Comparison of ENCODE assay signal across 1 cellular context in genomic region chr1:231626535-231626950, GRCh38.
TF ChIP-seq lines count a peak whose summit lies in the region.

DISC1 (plus strand) TSS chr1:231626790; CDS start chr1:231626868, 78 bp downstream.

TF ChIP-seq in HepG2, 621 proteins besides CTCF, POLR2A, EP300 and RAD21 (continued from another document and continues in another):
- TF ChIP-seq FOXP4 (CRISPR knock-in tag; IDR thresholded peaks at IDR 0.05) (peak; percentile 78), HMG20B (CRISPR knock-in tag; conservative IDR thresholded peaks at IDR 0.05) (no peak), ZNF567 (CRISPR knock-in tag; IDR thresholded peaks at IDR 0.05; ENCODE audit: borderline replicate concordance) (no peak), NR3C1 (CRISPR knock-in tag; IDR thresholded peaks at IDR 0.05) (no peak), BCL6 (CRISPR knock-in tag; IDR thresholded peaks at IDR 0.05) (peak; percentile 27; the same call in 1 of the 2 replicates), MXD1 (CRISPR knock-in tag; IDR thresholded peaks at IDR 0.05) (no peak), ARID5B (CRISPR knock-in tag; IDR thresholded peaks at IDR 0.05) (peak; percentile 81), DPF2 (CRISPR knock-in tag; IDR thresholded peaks at IDR 0.05; ENCODE audit: borderline replicate concordance, low read depth) (no peak), ZNF674 (CRISPR knock-in tag; IDR thresholded peaks at IDR 0.05; ENCODE audit: low read depth) (no peak), TERF1 (CRISPR knock-in tag; IDR thresholded peaks at IDR 0.05) (no peak), RBAK (CRISPR knock-in tag; IDR thresholded peaks at IDR 0.05) (no peak), TEF (CRISPR knock-in tag; IDR thresholded peaks at IDR 0.05) (no peak), THAP11 (CRISPR knock-in tag; IDR thresholded peaks at IDR 0.05) (peak; percentile 60; the same call in 1 of the 2 replicates), TFDP2 (CRISPR knock-in tag; IDR thresholded peaks at IDR 0.05) (peak; percentile 79), ZNF724P (CRISPR knock-in tag; IDR thresholded peaks at IDR 0.05; ENCODE audit: borderline replicate concordance) (no peak), KLF9 (CRISPR knock-in tag; IDR thresholded peaks at IDR 0.05; ENCODE audit: low read depth) (no peak), KLF16 (CRISPR knock-in tag; IDR thresholded peaks at IDR 0.05) (peak in 1 of 2 experiments; percentile 67; a peak in 2 of 4 replicates), GMEB1 (CRISPR knock-in tag; IDR thresholded peaks at IDR 0.05; ENCODE audit: borderline replicate concordance) (peak; percentile 73; the same call in 1 of the 2 replicates), SYNCRIP (IDR thresholded peaks at IDR 0.05; ENCODE audit: insufficient read depth, low read depth, low read length) (no peak), SKIL (CRISPR knock-in tag; IDR thresholded peaks at IDR 0.05; ENCODE audit: borderline replicate concordance) (no peak), ZSCAN31 (CRISPR knock-in tag; IDR thresholded peaks at IDR 0.05; ENCODE audit: low read depth) (no peak; the same call in 1 of the 2 replicates), XBP1 (CRISPR knock-in tag; IDR thresholded peaks at IDR 0.05) (no peak), SIX4 (CRISPR knock-in tag; IDR thresholded peaks at IDR 0.05) (no peak), REPIN1 (CRISPR knock-in tag; IDR thresholded peaks at IDR 0.05; ENCODE audit: borderline replicate concordance, low read depth) (no peak; the same call in 1 of the 2 replicates), NFE2 (CRISPR knock-in tag; IDR thresholded peaks at IDR 0.05) (no peak), KAT7 (CRISPR knock-in tag; IDR thresholded peaks at IDR 0.05; ENCODE audit: borderline replicate concordance) (no peak), BHLHE40 (IDR thresholded peaks at IDR 0.05; ENCODE audit: low read length) (no peak), ZNF737 (CRISPR knock-in tag; IDR thresholded peaks at IDR 0.05; ENCODE audit: borderline replicate concordance) (no peak), PRDM4 (CRISPR knock-in tag; IDR thresholded peaks at IDR 0.05; ENCODE audit: borderline replicate concordance) (no peak), ZBTB26 (CRISPR knock-in tag; IDR thresholded peaks at IDR 0.05; ENCODE audit: borderline replicate concordance) (no peak), TBP (CRISPR knock-in tag; IDR thresholded peaks at IDR 0.05) (no peak), ATAD3A (CRISPR knock-in tag; IDR thresholded peaks at IDR 0.05) (no peak), ZNF503 (CRISPR knock-in tag; IDR thresholded peaks at IDR 0.05) (0 out of 2 replicates have a peak, but pooled peaks have one; percentile 47), MZF1 (CRISPR knock-in tag; IDR thresholded peaks at IDR 0.05; ENCODE audit: borderline replicate concordance) (no peak), SNAPC5 (CRISPR knock-in tag; IDR thresholded peaks at IDR 0.05; ENCODE audit: borderline replicate concordance) (no peak), ZNF607 (CRISPR knock-in tag; IDR thresholded peaks at IDR 0.05; ENCODE audit: borderline replicate concordance) (no peak), ZNF12 (CRISPR knock-in tag; IDR thresholded peaks at IDR 0.05) (peak; percentile 79; the same call in 1 of the 2 replicates), MEIS1 (CRISPR knock-in tag; IDR thresholded peaks at IDR 0.05; ENCODE audit: borderline replicate concordance) (no peak)
